In the genomic region with DNA sequence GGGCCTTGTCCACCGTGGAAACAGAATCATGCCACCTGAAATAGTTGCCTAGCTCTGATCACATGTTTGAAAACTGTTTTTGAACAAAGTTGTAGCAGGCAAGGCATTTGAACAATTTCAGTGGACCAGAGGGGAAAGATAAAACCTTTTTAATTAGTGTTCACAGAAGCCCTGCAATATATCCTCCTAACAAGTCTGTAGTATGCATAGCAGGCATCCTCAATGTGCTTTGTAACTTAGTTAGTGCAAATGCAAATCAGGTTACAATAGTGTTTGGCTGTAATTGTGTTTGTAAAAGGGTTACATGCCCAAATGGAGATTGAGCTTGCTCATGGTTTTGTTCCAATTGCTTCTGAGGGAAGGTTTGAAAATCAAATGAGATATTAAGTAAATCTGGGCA, we compare ENCODE assay signal across 16 cellular contexts.
"Had no signal": no experiment of that assay in that cellular context is flagged by ENCODE, and none has a peak within 500 bp of the region (broad histone marks: within the 10 kb centered on the region; RNA-seq: fewer than 3 reads in every experiment).

No MANE protein-coding gene starts in this region.

- H3K27me3 ChIP-seq: foreskin keratinocyte had no signal

- ATAC-seq: effector memory CD8-positive, alpha-beta T cell; foreskin keratinocyte; left colon; natural killer cell treated with Interleukin-12 subunit alpha and Interleukin-12 subunit beta and Interleukin-15 and Interleukin-18, amount 100 ng/mL, for 72 hours; right cardiac atrium had no signal

- H3K9me3 Mint-ChIP-seq: dendritic cell treated with granulocyte-macrophage colony-stimulating factor and Interleukin-4, amounts not matched to agents 40 ng/mL and 50 ng/mL, for 4 days; effector memory CD8-positive, alpha-beta T cell; natural killer cell treated with Interleukin-12 subunit alpha and Interleukin-12 subunit beta and Interleukin-15 and Interleukin-18, amount 100 ng/mL, for 72 hours had no signal

- H3K36me3 Mint-ChIP-seq: natural killer cell treated with Interleukin-12 subunit alpha and Interleukin-12 subunit beta and Interleukin-15 and Interleukin-18, amount 100 ng/mL, for 72 hours had no signal

- H3K27ac ChIP-seq: epithelial cell of prostate, esophagus squamous epithelium, foreskin keratinocyte, stomach had no signal

- H3K9me3 ChIP-seq: esophagus squamous epithelium, stomach had no signal

- DNase-seq: cerebellar nuclear complex; effector memory CD8-positive, alpha-beta T cell; esophagus squamous epithelium; foreskin keratinocyte; left colon; mammary epithelial cell; right cardiac atrium; small intestine; stimulated activated CD4-positive, alpha-beta T cell treated with anti-CD3 and anti-CD28 coated beads, Interleukin-12 subunit alpha, Interleukin-12 subunit beta, amount 100 ng/mL, for 4 hours; stimulated activated naive CD4-positive, alpha-beta T cell; stomach; substantia nigra; trophoblast cell had no signal

- H3K4me3 Mint-ChIP-seq: dendritic cell treated with granulocyte-macrophage colony-stimulating factor and Interleukin-4, amounts not matched to agents 40 ng/mL and 50 ng/mL, for 4 days; effector memory CD8-positive, alpha-beta T cell; natural killer cell treated with Interleukin-12 subunit alpha and Interleukin-12 subunit beta and Interleukin-15 and Interleukin-18, amount 100 ng/mL, for 72 hours had no signal

- H3K4me3 ChIP-seq: esophagus squamous epithelium, stomach had no signal

- H3K4me1 ChIP-seq: esophagus squamous epithelium, foreskin keratinocyte, stomach had no signal

- H3K36me3 ChIP-seq: esophagus squamous epithelium, stomach had no signal

- H3K27ac Mint-ChIP-seq: dendritic cell treated with granulocyte-macrophage colony-stimulating factor and Interleukin-4, amounts not matched to agents 40 ng/mL and 50 ng/mL, for 4 days; effector memory CD8-positive, alpha-beta T cell; natural killer cell treated with Interleukin-12 subunit alpha and Interleukin-12 subunit beta and Interleukin-15 and Interleukin-18, amount 100 ng/mL, for 72 hours had no signal
